8 cellular contexts compared by ENCODE assay signal in genomic region chr4:25913851-25914669, GRCh38. TPM values are rescaled to one million over a fixed set of nuclear protein-coding genes. Genes with fewer than 3 reads are reported as not detected.
DNase-seq lines count a peak whose midpoint lies in the region; ATAC-seq and TF ChIP-seq lines count a peak whose summit lies in the region.

Gene SMIM20 (plus strand): TSS chr4:25914220. CDS start chr4:25914314, 94 bp downstream.

- peak within 1 kb of the TSS; percentile 76 to 84 for H3K4me3 ChIP-seq in cardiac fibroblast (replicated peaks in 1 of 2; ENCODE audit: low read depth in 2 of 2, low read length in 2 of 2)

- H3K4me1 Mint-ChIP-seq in activated B cell treated with CpG ODN at 0.5 μM for 24 hours, result peaks cover 36% of the 10 kb centered on the region

- peaks cover 13% of the 10 kb centered on the region for H3K36me3 Mint-ChIP-seq in activated B cell treated with CpG ODN at 0.5 μM for 24 hours (ENCODE audit: low read depth)

- no peaks in the 10 kb centered on the region for H3K27me3 Mint-ChIP-seq in activated B cell treated with CpG ODN at 0.5 μM for 24 hours

- peak; percentile 97 for DNase-seq in AG08396 (ENCODE audit: low spot score)
- DNase-seq in NCI-H2196 treated with DMSO at 0.1 percent for 48 hours (lab: John Stamatoyannopoulos, UW; ENCODE audit: unreplicated experiment), result peak; percentile 93
- DNase-seq in activated B cell treated with CpG ODN at 0.5 μM for 24 hours, result peak; percentile 85
- peak; percentile 94 to 95 for DNase-seq in cardiac fibroblast (ENCODE audit: low read depth in 2 of 2)
- peak; percentile 87 for DNase-seq in inferior parietal cortex (ENCODE audit: extremely low spot score)
- peak; percentile 75 to 82 for DNase-seq in stimulated activated CD4-positive, alpha-beta T cell treated with anti-CD3 and anti-CD28 coated beads, Interleukin-12 subunit alpha, Interleukin-12 subunit beta, amount 100 ng/mL, for 24 hours (ENCODE audit: low read depth in 2 of 2)

- H3K4me3 Mint-ChIP-seq in activated B cell treated with CpG ODN at 0.5 μM for 24 hours, result peak within 1 kb of the TSS; percentile 99

- TF ChIP-seq CTCF in activated B cell treated with CpG ODN at 0.5 μM for 24 hours (IDR thresholded peaks at IDR 0.05) (no peak), cardiac fibroblast (IDR thresholded peaks at IDR 0.05; ENCODE audit: low read depth, low read length) (no peak)

- CTCF ChIA-PET in activated B cell treated with CpG ODN at 0.5 μM for 24 hours (lab: Charles Lee), result interaction anchor here (0.9 to 2.9 kb wide), 6 partner anchors 9 to 72 kb away, joined by 3 to 16 read pairs (median 4); no protein-coding TSS in a partner anchor

- POLR2A ChIA-PET in activated B cell treated with CpG ODN at 0.5 μM for 24 hours (lab: Charles Lee), result interaction anchor here (0.5 to 5.9 kb wide), 19 partner anchors 9 to 947 kb away, joined by 3 to 116 read pairs (median 11); partner anchors contain the start of gene STIM2

- H3K9me3 Mint-ChIP-seq in activated B cell treated with CpG ODN at 0.5 μM for 24 hours, result no peaks in the 10 kb centered on the region

- intact Hi-C loops in activated B cell treated with CpG ODN at 0.5 μM for 24 hours (cut with micrococcal nuclease), result loop anchor here (1.0 to 10.0 kb wide), 11 partner anchors 10 to 1081 kb away; partner anchors contain the start of genes PI4K2B, STIM2, TBC1D19 and ZCCHC4

- H3K27ac Mint-ChIP-seq in activated B cell treated with CpG ODN at 0.5 μM for 24 hours, result peak within 1 kb of the TSS; percentile 97

- ATAC-seq in GM18907 (IDR thresholded peaks at IDR 0.05; ENCODE audit: unreplicated experiment) (peak; percentile 96), HG03139 (IDR thresholded peaks at IDR 0.05; ENCODE audit: unreplicated experiment) (peak; percentile 90), activated B cell treated with CpG ODN at 0.5 μM for 24 hours (ENCODE audit: low read depth) (peak; percentile 92)

RNA-seq across cellular contexts. Expression of gene SMIM20, which starts in this region (rescaled TPM):
- total RNA-seq in activated B cell treated with CpG ODN at 0.5 μM for 24 hours, result 16.6 and 18.7 TPM in 2 replicates

Comparison
In these comparisons a context has a peak if more than half of its experiments do, and no peak if none do; other contexts are left out.
1. Peak in every context shown above with its lines: DNase-seq, ATAC-seq and H3K4me3 ChIP-seq.